ENCODE assay signal across 1 cellular context in genomic region chr15:92714071-92714456, GRCh38.
TF ChIP-seq lines count a peak whose summit lies in the region.

No MANE protein-coding gene starts in this region.

TF ChIP-seq in GM12878, 131 proteins besides CTCF, POLR2A, EP300 and RAD21 (continued from another document):
- TF ChIP-seq, protein P1, sequence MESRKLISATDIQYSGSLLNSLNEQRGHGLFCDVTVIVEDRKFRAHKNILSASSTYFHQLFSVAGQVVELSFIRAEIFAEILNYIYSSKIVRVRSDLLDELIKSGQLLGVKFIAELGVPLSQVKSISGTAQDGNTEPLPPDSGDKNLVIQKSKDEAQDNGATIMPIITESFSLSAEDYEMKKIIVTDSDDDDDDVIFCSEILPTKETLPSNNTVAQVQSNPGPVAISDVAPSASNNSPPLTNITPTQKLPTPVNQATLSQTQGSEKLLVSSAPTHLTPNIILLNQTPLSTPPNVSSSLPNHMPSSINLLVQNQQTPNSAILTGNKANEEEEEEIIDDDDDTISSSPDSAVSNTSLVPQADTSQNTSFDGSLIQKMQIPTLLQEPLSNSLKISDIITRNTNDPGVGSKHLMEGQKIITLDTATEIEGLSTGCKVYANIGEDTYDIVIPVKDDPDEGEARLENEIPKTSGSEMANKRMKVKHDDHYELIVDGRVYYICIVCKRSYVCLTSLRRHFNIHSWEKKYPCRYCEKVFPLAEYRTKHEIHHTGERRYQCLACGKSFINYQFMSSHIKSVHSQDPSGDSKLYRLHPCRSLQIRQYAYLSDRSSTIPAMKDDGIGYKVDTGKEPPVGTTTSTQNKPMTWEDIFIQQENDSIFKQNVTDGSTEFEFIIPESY (IDR thresholded peaks at IDR 0.05): no peak
- TF ChIP-seq ETV6 (conservative IDR thresholded peaks at IDR 0.05 in 1 of 2, IDR thresholded peaks at IDR 0.05 in 1 of 2; ENCODE audit: borderline replicate concordance in 1 of 2, low read depth in 1 of 2) (no peak), RBBP5 (conservative IDR thresholded peaks at IDR 0.05) (no peak), IKZF1 (conservative IDR thresholded peaks at IDR 0.05) (no peak), BACH1 (IDR thresholded peaks at IDR 0.05; ENCODE audit: borderline replicate concordance) (no peak), MTA2 (IDR thresholded peaks at IDR 0.05; ENCODE audit: low read depth) (no peak), EGR1 (IDR thresholded peaks at IDR 0.05; ENCODE audit: borderline replicate concordance in 1 of 2, low read depth in 2 of 2, low read length in 2 of 2) (no peak), CBX3 (IDR thresholded peaks at IDR 0.05; ENCODE audit: borderline replicate concordance, low read depth) (no peak), SUZ12 (IDR thresholded peaks at IDR 0.05; ENCODE audit: unreplicated experiment) (no peak), ESRRA (IDR thresholded peaks at IDR 0.05; ENCODE audit: low read length) (no peak), ZNF592 (IDR thresholded peaks at IDR 0.05) (no peak)
- TF ChIP-seq, protein P2, sequence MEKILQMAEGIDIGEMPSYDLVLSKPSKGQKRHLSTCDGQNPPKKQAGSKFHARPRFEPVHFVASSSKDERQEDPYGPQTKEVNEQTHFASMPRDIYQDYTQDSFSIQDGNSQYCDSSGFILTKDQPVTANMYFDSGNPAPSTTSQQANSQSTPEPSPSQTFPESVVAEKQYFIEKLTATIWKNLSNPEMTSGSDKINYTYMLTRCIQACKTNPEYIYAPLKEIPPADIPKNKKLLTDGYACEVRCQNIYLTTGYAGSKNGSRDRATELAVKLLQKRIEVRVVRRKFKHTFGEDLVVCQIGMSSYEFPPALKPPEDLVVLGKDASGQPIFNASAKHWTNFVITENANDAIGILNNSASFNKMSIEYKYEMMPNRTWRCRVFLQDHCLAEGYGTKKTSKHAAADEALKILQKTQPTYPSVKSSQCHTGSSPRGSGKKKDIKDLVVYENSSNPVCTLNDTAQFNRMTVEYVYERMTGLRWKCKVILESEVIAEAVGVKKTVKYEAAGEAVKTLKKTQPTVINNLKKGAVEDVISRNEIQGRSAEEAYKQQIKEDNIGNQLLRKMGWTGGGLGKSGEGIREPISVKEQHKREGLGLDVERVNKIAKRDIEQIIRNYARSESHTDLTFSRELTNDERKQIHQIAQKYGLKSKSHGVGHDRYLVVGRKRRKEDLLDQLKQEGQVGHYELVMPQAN (conservative IDR thresholded peaks at IDR 0.05): no peak
